13 cellular contexts compared by ENCODE assay signal in genomic region chr22:17774928-17775675, GRCh38. TPM values are rescaled to one million over a fixed set of nuclear protein-coding genes. Genes with fewer than 3 reads are reported as not detected.
DNase-seq lines count a peak whose midpoint lies in the region; ATAC-seq and TF ChIP-seq lines count a peak whose summit lies in the region.
"Had no signal": no experiment of that assay in that cellular context is flagged by ENCODE, and none has a peak within 500 bp of the region (broad histone marks: within the 10 kb centered on the region; RNA-seq: fewer than 3 reads in every experiment).

No MANE protein-coding gene starts in this region.

- no peak overlapping the region for H4K91ac ChIP-seq in neuronal stem cell (ENCODE audit: low read depth, low read length, poor library complexity)

- H3K27ac ChIP-seq in ectodermal cell (ENCODE audit: insufficient read depth, low read depth, low read length, poor library complexity, severe bottlenecking), result no peak overlapping the region
- no peak overlapping the region for H3K27ac ChIP-seq in neuronal stem cell (replicated peaks; ENCODE audit: low read length)
- no peak overlapping the region for H3K27ac ChIP-seq in adrenal gland
- H3K27ac ChIP-seq: 22Rv1, SJSA1 had no signal

- no peak overlapping the region for H2BK120ac ChIP-seq in neuronal stem cell (ENCODE audit: low read depth, low read length)

- H3K9ac ChIP-seq in neuronal stem cell (ENCODE audit: low read depth, low read length, poor library complexity), result peak overlapping the region; percentile 7

- peak overlapping the region; percentile 80 for H3K18ac ChIP-seq in neuronal stem cell (ENCODE audit: low read length)

- no peak for TF ChIP-seq POLR2A in NB4 (IDR thresholded peaks at IDR 0.05; ENCODE audit: extremely low read depth, insufficient read length)
- TF ChIP-seq POLR2A in adrenal gland (IDR thresholded peaks at IDR 0.05), result no peak

- H3K23ac ChIP-seq in neuronal stem cell (ENCODE audit: low read depth, low read length, poor library complexity), result no peak overlapping the region

- no peak overlapping the region for H4K8ac ChIP-seq in neuronal stem cell (ENCODE audit: low read depth, low read length)

- peak overlapping the region; percentile 84 for H2BK15ac ChIP-seq in neuronal stem cell (ENCODE audit: low read length)

- intact Hi-C loops in adrenal gland (cut with DNase I), result no loop called here

- no peak overlapping the region for H3K4ac ChIP-seq in neuronal stem cell (ENCODE audit: low read length)

- DNase-seq in DMS53 (lab: John Stamatoyannopoulos, UW), result peak; percentile 38
- DNase-seq in DMS53 treated with DMSO at 0.1 percent for 48 hours (lab: John Stamatoyannopoulos, UW; ENCODE audit: unreplicated experiment), result no peak
- DNase-seq in NB4 (ENCODE audit: low read depth), result no peak
- no peak for DNase-seq in neuronal stem cell (ENCODE audit: low spot score)
- DNase-seq in adrenal gland, result no peak
- no peak for DNase-seq in Kasumi-1 (lab: John Stamatoyannopoulos, UW)
- DNase-seq: H7, trophoblast cell had no signal

- no peak for ATAC-seq in HG02970 (IDR thresholded peaks at IDR 0.05; ENCODE audit: low FRiP score, unreplicated experiment)

- H3K14ac ChIP-seq in neuronal stem cell (ENCODE audit: low read length), result peak overlapping the region; percentile 47

- TF ChIP-seq CTCF in NB4 (IDR thresholded peaks at IDR 0.05; ENCODE audit: low read depth, low read length), result no peak
- TF ChIP-seq CTCF in adrenal gland (IDR thresholded peaks at IDR 0.05), result no peak

- H3K4me3 ChIP-seq in NB4 (ENCODE audit: low read depth, low read length) (peak overlapping the region; percentile 58), ectodermal cell (ENCODE audit: insufficient read depth, low read depth, low read length) (peak overlapping the region; percentile 56), neuronal stem cell (ENCODE audit: low read length in 2 of 2) (peak overlapping the region in 1 of 2 donors; percentile 73), adrenal gland (no peak overlapping the region)

- WGBS in ectodermal cell, 2 experiments, result 75 to 76% methylated on average over 26 to 27 of the region's 27 CpGs
- WGBS in neuronal stem cell (ENCODE audit: extremely low coverage in 2 of 2, insufficient read length in 2 of 2, insufficient replicate concordance in 1 of 2), 2 donors, result no CpG with 5 or more reads among the region's 27 CpGs
- 80 to 85% (median 82%) methylated on average over 20 to 27 of the region's 27 CpGs for WGBS in adrenal gland, 4 donors

- H2AFZ ChIP-seq in neuronal stem cell (ENCODE audit: low read length), result peak overlapping the region; percentile 99

- H2AK5ac ChIP-seq in neuronal stem cell (ENCODE audit: low read depth, low read length), result peak overlapping the region; percentile 85

- H3K79me1 ChIP-seq in neuronal stem cell (ENCODE audit: low read depth, low read length), result peaks cover 7% of the 10 kb centered on the region

- no peak overlapping the region for H2BK12ac ChIP-seq in neuronal stem cell (ENCODE audit: low read length)

- H3K27me3 ChIP-seq in ectodermal cell (ENCODE audit: control insufficient read depth, insufficient read depth, low read length, poor library complexity, severe bottlenecking) (no peaks in the 10 kb centered on the region), neuronal stem cell (ENCODE audit: control insufficient read depth in 3 of 3, insufficient read depth in 3 of 3, low read depth in 1 of 3, low read length in 3 of 3) (no peaks in the 10 kb centered on the region), adrenal gland (no peaks in the 10 kb centered on the region)
- H3K27me3 ChIP-seq: heart left ventricle, SJSA1 had no signal

- H3K4me1 ChIP-seq in ectodermal cell (ENCODE audit: control insufficient read depth, insufficient read depth, low read length) (peaks cover 12% of the 10 kb centered on the region), neuronal stem cell (ENCODE audit: control insufficient read depth in 2 of 2, insufficient read depth in 1 of 2, low read depth in 1 of 2, low read length in 2 of 2) (peaks cover 16 to 19% of the 10 kb centered on the region in 2 donors), adrenal gland (replicated peaks in 1 of 2) (peaks cover 0 to 6% of the 10 kb centered on the region in 2 donors)

- H3K4me2 ChIP-seq in neuronal stem cell (ENCODE audit: insufficient read depth, low read length, poor library complexity, severe bottlenecking), result no peak overlapping the region

- H3K9me3 ChIP-seq in ectodermal cell (ENCODE audit: control insufficient read depth, low read length) (no peaks in the 10 kb centered on the region), neuronal stem cell (replicated peaks in 1 of 2; ENCODE audit: control insufficient read depth in 2 of 2, insufficient read depth in 1 of 2, low read depth in 1 of 2, low read length in 2 of 2) (no peaks in the 10 kb centered on the region), adrenal gland (replicated peaks in 1 of 3) (no peaks in the 10 kb centered on the region)
- H3K9me3 ChIP-seq: heart left ventricle, SJSA1 had no signal

- peak overlapping the region; percentile 53 for H2BK5ac ChIP-seq in neuronal stem cell (ENCODE audit: low read length)

- H3K36me3 ChIP-seq in ectodermal cell (ENCODE audit: control insufficient read depth, insufficient read depth, low read length) (no peaks in the 10 kb centered on the region), neuronal stem cell (replicated peaks in 1 of 2; ENCODE audit: control insufficient read depth in 2 of 2, insufficient read depth in 2 of 2, low read length in 2 of 2) (no peaks in the 10 kb centered on the region), adrenal gland (replicated peaks in 1 of 2) (no peaks in the 10 kb centered on the region)
- H3K36me3 ChIP-seq: heart left ventricle, SJSA1 had no signal

RNA-seq across cellular contexts. Expression of gene BID, which starts 0.8 kb away (rescaled TPM):
- 26.9 TPM for polyA plus RNA-seq in ectodermal cell (2013, experiment 1 of 4)
- polyA plus RNA-seq in ectodermal cell (2013, experiment 2 of 4), result 21.3 TPM
- 24.9 TPM for polyA plus RNA-seq in ectodermal cell (2013, experiment 3 of 4)
- polyA plus RNA-seq in ectodermal cell (2013, experiment 4 of 4), result 20.4 TPM
- 25.3 TPM for polyA plus RNA-seq in neuronal stem cell (2013, experiment 1 of 2)
- polyA plus RNA-seq in neuronal stem cell (2013, experiment 2 of 2), result 27.6 TPM
- 10 to 100 TPM in 7 of 8 donors, 1 to 10 TPM in 1; 7.3 to 26.6 (median 15.0) TPM for total RNA-seq in adrenal gland
- polyA plus RNA-seq in adrenal gland, result 1 to 10 TPM; 3.8 to 7.3 (median 6.2) TPM

Comparison
In these comparisons a context has a peak if more than half of its experiments do, and no peak if none do; other contexts are left out.
1. H3K4me3 ChIP-seq: peak in NB4 (single experiment) and ectodermal cell (single experiment); none in adrenal gland (0 of 4).